In genomic region chr10:110863956-110864355, GRCh38 we compare ENCODE assay signal across 1 cellular context.
TF ChIP-seq lines count a peak whose summit lies in the region.

No MANE protein-coding gene starts in this region.

TF ChIP-seq in GM12878, 131 proteins besides CTCF, POLR2A, EP300 and RAD21:
- TF ChIP-seq HSF1 (IDR thresholded peaks at IDR 0.05; ENCODE audit: low read depth, low read length): no peak
- TF ChIP-seq STAT3 (IDR thresholded peaks at IDR 0.05; ENCODE audit: low read depth, low read length): no peak
- TF ChIP-seq FOXK2 (IDR thresholded peaks at IDR 0.05): no peak
- no peak for TF ChIP-seq MYC (IDR thresholded peaks at IDR 0.05; ENCODE audit: insufficient read depth, insufficient read length, insufficient replicate concordance, low read length, severe bottlenecking)
- no peak for TF ChIP-seq TCF7 (IDR thresholded peaks at IDR 0.05; ENCODE audit: borderline replicate concordance)
- no peak for TF ChIP-seq MYB (IDR thresholded peaks at IDR 0.05; ENCODE audit: borderline replicate concordance, low read depth, low read length)
- no peak for TF ChIP-seq ZBED1 (IDR thresholded peaks at IDR 0.05; ENCODE audit: borderline replicate concordance)
- TF ChIP-seq CREM (IDR thresholded peaks at IDR 0.05; ENCODE audit: low read depth): no peak
- no peak for TF ChIP-seq FOS (IDR thresholded peaks at IDR 0.05; ENCODE audit: borderline replicate concordance, extremely low read depth, insufficient read length)
- TF ChIP-seq EGR1 (IDR thresholded peaks at IDR 0.05; ENCODE audit: borderline replicate concordance in 1 of 2, low read depth in 2 of 2, low read length in 2 of 2): no peak
- TF ChIP-seq E2F4 (IDR thresholded peaks at IDR 0.05; ENCODE audit: low read depth, low read length): no peak
- TF ChIP-seq CHD1 (IDR thresholded peaks at IDR 0.05; ENCODE audit: low read depth, low read length): no peak
- TF ChIP-seq NR2F1 (conservative IDR thresholded peaks at IDR 0.05): no peak
- TF ChIP-seq MAX (IDR thresholded peaks at IDR 0.05; ENCODE audit: low read depth, low read length): no peak
- TF ChIP-seq CHD2 (IDR thresholded peaks at IDR 0.05; ENCODE audit: borderline replicate concordance, low read depth, low read length): no peak
